In genomic region chr3:49553690-49554634, GRCh38 we compare ENCODE assay signal across 1 cellular context.
TF ChIP-seq lines count a peak whose summit lies in the region.

Gene BSN, plus strand, starts transcription at chr3:49554477. Its CDS starts 126 bp downstream, at chr3:49554603.

TF ChIP-seq in GM12878, 131 proteins besides CTCF, POLR2A, EP300 and RAD21 (continued from another document):
- TF ChIP-seq ZBTB11 (CRISPR knock-in tag; IDR thresholded peaks at IDR 0.05) = no peak
- no peak for TF ChIP-seq CEBPZ (IDR thresholded peaks at IDR 0.05; ENCODE audit: low read depth, low read length)
- peak; percentile 83 for TF ChIP-seq NRF1 (conservative IDR thresholded peaks at IDR 0.05; ENCODE audit: low read depth, low read length)
- TF ChIP-seq NBN (IDR thresholded peaks at IDR 0.05) = 0 out of 2 replicates have a peak, but pooled peaks have one; percentile 42
- TF ChIP-seq BHLHE40 (IDR thresholded peaks at IDR 0.05; ENCODE audit: borderline replicate concordance in 1 of 2, low read depth in 2 of 2, low read length in 1 of 2) = 0 out of 4 replicates have a peak, but pooled peaks of 1 of the 2 experiments have one; percentile 7
- no peak for TF ChIP-seq RCOR1 (conservative IDR thresholded peaks at IDR 0.05; ENCODE audit: low read depth, low read length)
- TF ChIP-seq SMAD1 (IDR thresholded peaks at IDR 0.05; ENCODE audit: low read depth, partially characterized antibody) = no peak
- 0 out of 2 replicates have a peak, but pooled peaks have one; percentile 19 for TF ChIP-seq GATAD2B (conservative IDR thresholded peaks at IDR 0.05; ENCODE audit: low read depth)
